ENCODE assay signal across 17 cellular contexts in the genomic region with DNA sequence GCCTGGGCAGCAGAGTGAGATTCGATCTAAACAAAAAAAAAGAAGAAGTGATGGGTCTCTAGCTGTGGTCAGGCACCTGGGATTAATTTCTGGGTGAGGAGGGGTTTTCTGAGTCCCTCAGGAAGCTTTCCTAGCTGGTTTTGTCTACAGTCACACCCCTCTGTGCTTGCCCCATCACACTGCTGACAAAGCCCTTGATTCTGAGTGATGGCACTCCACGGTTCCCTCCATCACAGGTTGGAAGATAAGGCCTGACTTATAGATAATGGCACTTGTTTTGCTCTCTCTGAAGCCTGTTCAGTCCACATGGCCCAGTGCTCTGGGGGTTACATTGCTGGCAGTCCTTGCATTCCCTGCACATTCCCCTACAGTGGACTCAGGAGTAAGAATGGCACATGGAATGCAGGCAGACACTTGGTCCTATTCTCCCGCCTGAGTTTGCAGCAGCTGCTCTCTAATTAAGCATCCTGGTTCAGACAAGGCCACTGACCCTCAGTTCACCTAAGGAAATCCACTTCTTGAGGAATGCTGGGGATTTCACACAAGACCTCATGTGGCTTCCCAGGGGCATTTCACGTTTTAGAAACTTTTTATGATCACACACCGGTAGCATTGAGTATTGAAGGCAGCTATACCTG.
DNase-seq lines count a peak whose midpoint lies in the region; ATAC-seq, FAIRE-seq and TF ChIP-seq lines count a peak whose summit lies in the region.
"Had no signal": no experiment of that assay in that cellular context is flagged by ENCODE, and none has a peak within 500 bp of the region (broad histone marks: within the 10 kb centered on the region; RNA-seq: fewer than 3 reads in every experiment).

No MANE protein-coding gene starts in this region.

- no peaks in the 10 kb centered on the region for H3K4me1 ChIP-seq in MM.1S (ENCODE audit: low read length)
- H3K4me1 ChIP-seq: Peyer's patch had no signal

- H3K9me2 ChIP-seq in MM.1S (replicated peaks; ENCODE audit: insufficient read depth, low read length) = no peaks in the 10 kb centered on the region

- H3K27me3 ChIP-seq in bronchial epithelial cell (ENCODE audit: control insufficient read depth, insufficient read depth, low read length) (no peaks in the 10 kb centered on the region), MM.1S (replicated peaks; ENCODE audit: insufficient read depth, low read length) (no peaks in the 10 kb centered on the region)
- H3K27me3 ChIP-seq: Peyer's patch had no signal

- TF ChIP-seq CTCF in bronchial epithelial cell (IDR thresholded peaks at IDR 0.05; ENCODE audit: insufficient read depth, low read length, severe bottlenecking) = no peak
- TF ChIP-seq CTCF in MM.1S (IDR thresholded peaks at IDR 0.05; ENCODE audit: low read length) = no peak

- no peak overlapping the region for H3K27ac ChIP-seq in MM.1S (ENCODE audit: low read length)
- H3K27ac ChIP-seq: Peyer's patch, thoracic aorta had no signal

- peak; percentile 36 for FAIRE-seq in bronchial epithelial cell (lab: Jason Lieb, UNC)

- no peak overlapping the region for H2AFZ ChIP-seq in MM.1S (ENCODE audit: low read length)

- no peak overlapping the region for H3K9ac ChIP-seq in MM.1S (ENCODE audit: low read length)

- H4K20me1 ChIP-seq in MM.1S (ENCODE audit: insufficient read depth, low read length) = no peaks in the 10 kb centered on the region

- H3K79me2 ChIP-seq in MM.1S (ENCODE audit: low read length) = no peaks in the 10 kb centered on the region

- H3F3A ChIP-seq in MM.1S (ENCODE audit: insufficient read depth, low read length) = no peaks in the 10 kb centered on the region

- H3K4me3 ChIP-seq in bronchial epithelial cell (ENCODE audit: low read depth, low read length) (no peak overlapping the region), skeletal muscle cell (ENCODE audit: low read depth, low read length) (no peak overlapping the region), MM.1S (ENCODE audit: low read length) (no peak overlapping the region)
- H3K4me3 ChIP-seq: Peyer's patch, thoracic aorta had no signal

- no peak overlapping the region for H3K4me2 ChIP-seq in MM.1S (ENCODE audit: low read depth, low read length)

- no peak for ATAC-seq in HG02870 (IDR thresholded peaks at IDR 0.05; ENCODE audit: unreplicated experiment)
- ATAC-seq: effector memory CD8-positive, alpha-beta T cell had no signal

- no peaks in the 10 kb centered on the region for H3K9me3 ChIP-seq in MM.1S (replicated peaks; ENCODE audit: insufficient read depth, low read length)
- H3K9me3 ChIP-seq: Peyer's patch, thoracic aorta had no signal

- DNase-seq in activated CD8-positive, alpha-beta memory T cell treated with anti-CD3 and anti-CD28 coated beads for 24 hours = peak; percentile 37
- no peak for DNase-seq in activated CD8-positive, alpha-beta memory T cell treated with anti-CD3 and anti-CD28 coated beads, Interleukin-2, amount 50 U/mL, for 4 hours
- DNase-seq in bronchial epithelial cell (ENCODE audit: low read depth) (no peak), iris pigment epithelial cell (ENCODE audit: low read depth) (peak; percentile 89), skeletal muscle cell (ENCODE audit: low read depth) (peak; percentile 54), mucosa of gallbladder (ENCODE audit: low spot score) (no peak), MM.1S (no peak)
- DNase-seq: 8988T; activated CD4-positive, alpha-beta T cell treated with anti-CD3 and anti-CD28 coated beads for 48 hours; aorta; effector memory CD8-positive, alpha-beta T cell; NCI-H1436 treated with DMSO at 0.1 percent for 48 hours; NCI-H524; nucleus accumbens; Peyer's patch had no signal

- H3K36me3 ChIP-seq in bronchial epithelial cell (ENCODE audit: control insufficient read depth, insufficient read depth, low read length) (no peaks in the 10 kb centered on the region), MM.1S (replicated peaks; ENCODE audit: insufficient read depth, low read length) (no peaks in the 10 kb centered on the region)
- H3K36me3 ChIP-seq: Peyer's patch, thoracic aorta had no signal

Comparison
In these comparisons a context has a peak if more than half of its experiments do, and no peak if none do; other contexts are left out.
1. DNase-seq: peak in activated CD8-positive, alpha-beta memory T cell treated with anti-CD3 and anti-CD28 coated beads for 24 hours (single experiment), iris pigment epithelial cell (single experiment) and skeletal muscle cell (single experiment); none in activated CD8-positive, alpha-beta memory T cell treated with anti-CD3 and anti-CD28 coated beads, Interleukin-2, amount 50 U/mL, for 4 hours (single experiment), bronchial epithelial cell (single experiment), mucosa of gallbladder (single experiment) and MM.1S (single experiment).